In the genomic region with DNA sequence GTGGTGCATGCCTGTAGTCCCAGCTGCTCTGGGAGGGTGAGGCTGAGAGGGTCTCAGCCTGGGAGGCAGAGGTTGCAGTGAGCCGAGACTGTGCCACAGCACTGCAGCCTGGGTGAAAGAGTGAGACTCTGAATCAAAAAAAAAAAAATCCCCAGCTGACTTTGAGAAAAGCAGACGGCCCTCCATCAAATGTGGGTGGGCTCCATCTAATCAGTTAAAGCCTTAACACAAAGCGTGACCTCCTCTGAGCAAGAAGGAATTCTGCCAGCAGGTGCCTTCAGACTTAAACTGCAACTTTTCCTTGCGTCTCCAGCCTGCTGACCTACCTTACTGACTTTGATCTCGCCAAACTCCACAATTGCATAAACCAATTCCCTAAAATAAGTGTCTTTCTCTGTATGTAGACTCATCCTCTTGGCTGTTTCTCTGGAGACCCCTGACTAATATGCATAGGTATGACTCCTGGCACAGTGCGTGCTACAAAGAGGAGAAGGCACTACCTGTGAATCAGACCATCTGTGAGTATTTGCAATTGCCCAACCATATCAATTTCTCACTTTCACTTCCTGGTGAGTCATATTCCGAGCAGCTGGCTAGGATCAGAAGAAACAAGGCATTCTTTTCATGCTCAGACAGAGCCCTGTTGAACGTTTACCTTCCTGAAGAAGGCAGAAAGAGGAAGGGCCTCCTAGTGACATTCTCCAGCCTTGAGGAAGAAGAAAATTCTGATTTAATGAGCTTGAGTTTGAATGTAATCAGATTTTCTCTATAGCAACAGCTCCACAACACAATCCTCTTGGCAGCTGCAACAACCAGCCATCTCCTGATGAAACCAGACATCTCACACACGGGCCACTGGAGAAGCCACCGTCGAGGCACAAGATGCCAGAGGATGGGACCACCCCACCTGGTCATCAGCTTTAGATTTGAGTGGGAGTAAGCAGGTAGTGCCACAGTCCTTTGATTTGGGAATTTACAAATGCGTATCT, we compare ENCODE assay signal across 8 cellular contexts. TPM values are rescaled to one million over a fixed set of nuclear protein-coding genes. Genes with fewer than 3 reads are reported as not detected.
A peak's percentile ranks its signal among the peaks of the same experiment; 100 is the strongest.
DNase-seq lines count a peak whose midpoint lies in the region; ATAC-seq and TF ChIP-seq lines count a peak whose summit lies in the region.

No MANE protein-coding gene starts in this region.

- H3K27ac Mint-ChIP-seq in stimulated activated memory B cell treated with anti-CD40 and anti-IgM and Interleukin-4, amounts not matched to agents 10 μg/mL and 1 μg/mL and 100 μg/mL, for 72 hours: peak overlapping the region; percentile 93

- peak overlapping the region in 2 of 4 donors; percentile 9 to 28 for H3K4me3 ChIP-seq in Peyer's patch
- no peak overlapping the region for H3K4me3 ChIP-seq in body of pancreas
- no peak overlapping the region for H3K4me3 ChIP-seq in left lung

- H3K9me3 ChIP-seq in Peyer's patch (no peaks in the 10 kb centered on the region), body of pancreas (no peaks in the 10 kb centered on the region), left lung (no peaks in the 10 kb centered on the region)

- TF ChIP-seq POLR2A in Peyer's patch (IDR thresholded peaks at IDR 0.05) (peak; percentile 21 to 69), body of pancreas (IDR thresholded peaks at IDR 0.05) (peak in 2 of 3 donors; percentile 73 to 79)

- intact Hi-C loops in body of pancreas (cut with DNase I): no loop called here
- intact Hi-C loops in left lung (cut with DNase I): no loop called here

- H3K4me3 Mint-ChIP-seq in stimulated activated memory B cell treated with anti-CD40 and anti-IgM and Interleukin-4, amounts not matched to agents 10 μg/mL and 1 μg/mL and 100 μg/mL, for 72 hours: peak overlapping the region; percentile 49

- peaks cover 45% of the 10 kb centered on the region for H3K4me1 Mint-ChIP-seq in stimulated activated memory B cell treated with anti-CD40 and anti-IgM and Interleukin-4, amounts not matched to agents 10 μg/mL and 1 μg/mL and 100 μg/mL, for 72 hours

- 14 to 21% methylated on average over 12 of the region's 12 CpGs for WGBS in body of pancreas, 2 donors

- H3K36me3 Mint-ChIP-seq in stimulated activated memory B cell treated with anti-CD40 and anti-IgM and Interleukin-4, amounts not matched to agents 10 μg/mL and 1 μg/mL and 100 μg/mL, for 72 hours: peaks cover 7% of the 10 kb centered on the region

- peak; percentile 94 for ATAC-seq in GM21447 (IDR thresholded peaks at IDR 0.05; ENCODE audit: unreplicated experiment)
- ATAC-seq in body of pancreas: peak; percentile 92
- ATAC-seq in left lung: peak; percentile 92
- ATAC-seq in stimulated activated memory B cell treated with anti-CD40 and anti-IgM and Interleukin-4, amounts not matched to agents 10 μg/mL and 1 μg/mL and 100 μg/mL, for 72 hours: peak; percentile 98

- no peaks in the 10 kb centered on the region for H3K27me3 Mint-ChIP-seq in stimulated activated memory B cell treated with anti-CD40 and anti-IgM and Interleukin-4, amounts not matched to agents 10 μg/mL and 1 μg/mL and 100 μg/mL, for 72 hours

- H3K9me3 Mint-ChIP-seq in stimulated activated memory B cell treated with anti-CD40 and anti-IgM and Interleukin-4, amounts not matched to agents 10 μg/mL and 1 μg/mL and 100 μg/mL, for 72 hours: peaks cover 3% of the 10 kb centered on the region

- in situ Hi-C loops in G401 (cut with HindIII; ENCODE audit: low sequenced_read_pairs): no loop called here

- TF ChIP-seq CTCF in Peyer's patch (IDR thresholded peaks at IDR 0.05): no peak
- TF ChIP-seq CTCF in body of pancreas (IDR thresholded peaks at IDR 0.05): peak in 1 of 7 experiments; percentile 13
- no peak for TF ChIP-seq CTCF in left lung (IDR thresholded peaks at IDR 0.05)

- H3K27ac ChIP-seq in Peyer's patch (peak overlapping the region; percentile 51 to 92 (median 68)), body of pancreas (peak overlapping the region; percentile 94 to 99 (median 95)), left lung (peak overlapping the region; percentile 44 to 62)

- no peaks in the 10 kb centered on the region for H3K27me3 ChIP-seq in Peyer's patch
- no peaks in the 10 kb centered on the region for H3K27me3 ChIP-seq in body of pancreas
- no peaks in the 10 kb centered on the region for H3K27me3 ChIP-seq in left lung

- DNase-seq in EH (ENCODE audit: low read depth): peak; percentile 31
- peak; percentile 84 for DNase-seq in HS-27A (ENCODE audit: low read depth)
- DNase-seq in Peyer's patch: peak; percentile 43 to 81 (median 61)
- peak; percentile 79 to 95 (median 90) for DNase-seq in body of pancreas
- DNase-seq in left lung: no peak
- no peak for DNase-seq in G401 (ENCODE audit: low spot score)

- H3K4me1 ChIP-seq in Peyer's patch (peaks cover 0 to 13% (median 5%) of the 10 kb centered on the region in 4 donors), body of pancreas (peaks cover 72% of the 10 kb centered on the region), left lung (peaks cover 4 to 12% of the 10 kb centered on the region in 2 donors)

- H3K36me3 ChIP-seq in Peyer's patch: no peaks in the 10 kb centered on the region
- H3K36me3 ChIP-seq in body of pancreas (replicated peaks in 1 of 2; ENCODE audit: insufficient read depth in 1 of 2, low read depth in 2 of 2): no peaks in the 10 kb centered on the region
- H3K36me3 ChIP-seq in left lung: no peaks in the 10 kb centered on the region

RNA-seq across cellular contexts. Expression of gene CLMN, which starts 54.3 kb away (rescaled TPM):
- total RNA-seq in Peyer's patch: 10 to 100 TPM; 18.7 to 38.8 (median 36.4) TPM
- total RNA-seq in body of pancreas: 10 to 100 TPM; 53.7 to 54.7 TPM
- 10 to 100 TPM; 20.1 to 30.0 TPM for total RNA-seq in left lung
- not detected in 2 replicates for total RNA-seq in G401 (2014; rRNA removed; shearing (Covaris generic))

Comparison
In these comparisons a context has a peak if more than half of its experiments do, and no peak if none do; other contexts are left out.
1. DNase-seq: peak in EH (single experiment), HS-27A (single experiment), Peyer's patch (3 of 3) and body of pancreas (4 of 4); none in left lung (0 of 2) and G401 (single experiment).
2. RNA of gene CLMN, which starts 54.3 kb away (total RNA-seq): 53.7 to 54.7 TPM in body of pancreas, 18.7 to 38.8 TPM in Peyer's patch and 20.1 to 30.0 TPM in left lung; not detected in G401; every median in the first group is over 10 times any median in the second.
3. Peak in every context shown above with its lines, with median percentiles within 50 percentile points of each other: ATAC-seq and H3K27ac ChIP-seq.